9 cellular contexts compared by ENCODE assay signal in the genomic region with DNA sequence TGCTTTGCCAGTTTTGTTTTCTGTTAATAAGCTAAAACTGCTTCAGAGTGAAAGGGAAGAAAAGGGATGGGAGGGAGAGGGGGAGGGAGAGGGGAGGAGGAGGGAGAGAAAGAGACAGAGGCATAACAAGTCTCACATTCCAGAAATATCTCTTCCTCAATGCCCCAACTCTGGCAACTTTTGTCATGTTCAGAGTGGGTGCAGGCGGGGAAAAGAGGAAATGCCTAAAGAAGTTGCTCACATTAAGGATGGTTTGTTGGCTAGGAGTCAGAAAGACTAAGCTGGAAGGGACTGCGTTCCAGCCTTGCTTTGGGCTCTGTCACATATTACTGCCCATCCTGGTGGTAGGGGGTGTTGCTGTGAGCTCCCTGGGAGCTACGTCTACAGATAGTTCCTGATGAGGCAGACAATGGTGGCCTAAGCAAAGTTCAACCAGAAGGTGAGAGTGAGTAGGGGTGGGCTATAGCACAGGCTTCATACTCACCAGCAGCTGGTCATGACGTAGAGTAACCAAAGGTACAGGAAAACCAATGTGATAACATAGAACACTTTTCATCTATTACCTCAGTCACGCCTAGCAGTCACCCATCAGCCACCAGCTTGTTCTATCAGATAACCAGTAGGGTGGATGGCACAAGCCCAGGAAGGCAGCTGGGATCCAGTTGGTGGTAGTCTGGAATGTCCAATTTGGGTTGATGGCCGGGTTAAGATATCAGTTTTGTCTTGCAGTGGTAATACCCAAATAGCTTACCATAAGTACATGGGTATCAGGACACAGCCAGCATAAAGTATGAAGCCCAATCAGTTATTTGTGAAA. TPM values are rescaled to one million over a fixed set of nuclear protein-coding genes. Genes with fewer than 3 reads are reported as not detected.
DNase-seq lines count a peak whose midpoint lies in the region; ATAC-seq and TF ChIP-seq lines count a peak whose summit lies in the region.
"Had no signal": no experiment of that assay in that cellular context is flagged by ENCODE, and none has a peak within 500 bp of the region (broad histone marks: within the 10 kb centered on the region; RNA-seq: fewer than 3 reads in every experiment).

No MANE protein-coding gene starts in this region.

- H3K9me3 Mint-ChIP-seq in stimulated activated naive CD8-positive, alpha-beta T cell treated with anti-CD3 and anti-CD28 coated beads, Interleukin-15, Interleukin-2, amounts not matched to agents 100 ng/mL and 50 ng/mL, for 24 hours: no peaks in the 10 kb centered on the region
- H3K9me3 Mint-ChIP-seq in activated naive CD8-positive, alpha-beta T cell treated with anti-CD3 and anti-CD28 coated beads for 36 hours: no peaks in the 10 kb centered on the region

- peak overlapping the region; percentile 76 for H3K4me2 ChIP-seq in hepatocyte

- no peak overlapping the region for H3K4me3 ChIP-seq in hepatocyte

- H3K27me3 ChIP-seq in hepatocyte: no peaks in the 10 kb centered on the region

- H3K27me3 Mint-ChIP-seq in stimulated activated naive CD8-positive, alpha-beta T cell treated with anti-CD3 and anti-CD28 coated beads, Interleukin-15, Interleukin-2, amounts not matched to agents 100 ng/mL and 50 ng/mL, for 24 hours: no peaks in the 10 kb centered on the region
- H3K27me3 Mint-ChIP-seq in activated naive CD8-positive, alpha-beta T cell treated with anti-CD3 and anti-CD28 coated beads for 36 hours: no peaks in the 10 kb centered on the region

- no peaks in the 10 kb centered on the region for H4K20me1 ChIP-seq in hepatocyte (ENCODE audit: insufficient read depth, poor library complexity, severe bottlenecking)

- peak overlapping the region; percentile 62 for H3K4me3 Mint-ChIP-seq in stimulated activated naive CD8-positive, alpha-beta T cell treated with anti-CD3 and anti-CD28 coated beads, Interleukin-15, Interleukin-2, amounts not matched to agents 100 ng/mL and 50 ng/mL, for 24 hours
- peak overlapping the region; percentile 62 for H3K4me3 Mint-ChIP-seq in activated naive CD8-positive, alpha-beta T cell treated with anti-CD3 and anti-CD28 coated beads for 36 hours

- H3K9me2 ChIP-seq in hepatocyte (replicated peaks; ENCODE audit: insufficient read depth): no peaks in the 10 kb centered on the region

- H3K27ac ChIP-seq in hepatocyte: no peak overlapping the region
- H3K27ac ChIP-seq: HL-60 had no signal

- H3K9me3 ChIP-seq in hepatocyte (ENCODE audit: low read depth): no peaks in the 10 kb centered on the region

- WGBS in hepatocyte (ENCODE audit: low lambda C conversion rate, missing lambda C conversion rate): 69% methylated on average over 6 of the region's 6 CpGs

- no peaks in the 10 kb centered on the region for H3K36me3 ChIP-seq in hepatocyte (replicated peaks; ENCODE audit: insufficient read depth, low read depth)

- peaks cover 60% of the 10 kb centered on the region for H3K79me2 ChIP-seq in hepatocyte

- intact Hi-C loops in left colon (cut with DNase I, micrococcal nuclease): no loop called here

- peaks cover 40% of the 10 kb centered on the region for H3K4me1 Mint-ChIP-seq in stimulated activated naive CD8-positive, alpha-beta T cell treated with anti-CD3 and anti-CD28 coated beads, Interleukin-15, Interleukin-2, amounts not matched to agents 100 ng/mL and 50 ng/mL, for 24 hours (ENCODE audit: low read depth)
- peaks cover 40% of the 10 kb centered on the region for H3K4me1 Mint-ChIP-seq in activated naive CD8-positive, alpha-beta T cell treated with anti-CD3 and anti-CD28 coated beads for 36 hours

- no peak overlapping the region for H2AFZ ChIP-seq in hepatocyte

- no peak overlapping the region for H3K27ac Mint-ChIP-seq in stimulated activated naive CD8-positive, alpha-beta T cell treated with anti-CD3 and anti-CD28 coated beads, Interleukin-15, Interleukin-2, amounts not matched to agents 100 ng/mL and 50 ng/mL, for 24 hours
- H3K27ac Mint-ChIP-seq in activated naive CD8-positive, alpha-beta T cell treated with anti-CD3 and anti-CD28 coated beads for 36 hours: peak overlapping the region; percentile 6

- no peak for TF ChIP-seq CTCF in hepatocyte (IDR thresholded peaks at IDR 0.05; ENCODE audit: poor library complexity)
- no peak for TF ChIP-seq CTCF in GM20000 (IDR thresholded peaks at IDR 0.05; ENCODE audit: extremely low read depth, missing control alignments)

- peaks cover 34% of the 10 kb centered on the region for H3K4me1 ChIP-seq in hepatocyte (ENCODE audit: insufficient read depth)

- H3K36me3 Mint-ChIP-seq in stimulated activated naive CD8-positive, alpha-beta T cell treated with anti-CD3 and anti-CD28 coated beads, Interleukin-15, Interleukin-2, amounts not matched to agents 100 ng/mL and 50 ng/mL, for 24 hours (ENCODE audit: low read depth): peaks cover 21% of the 10 kb centered on the region
- peaks cover 29% of the 10 kb centered on the region for H3K36me3 Mint-ChIP-seq in activated naive CD8-positive, alpha-beta T cell treated with anti-CD3 and anti-CD28 coated beads for 36 hours

- no peak for ATAC-seq in stimulated activated naive CD8-positive, alpha-beta T cell treated with anti-CD3 and anti-CD28 coated beads, Interleukin-15, Interleukin-2, amounts not matched to agents 100 U/mL and 50 U/mL, for 24 hours
- no peak for ATAC-seq in GM21576 (IDR thresholded peaks at IDR 0.05; ENCODE audit: unreplicated experiment)
- ATAC-seq in left colon: no peak

- no peak for DNase-seq in stimulated activated naive CD8-positive, alpha-beta T cell treated with anti-CD3 and anti-CD28 coated beads, Interleukin-15, Interleukin-2, amounts not matched to agents 100 U/mL and 50 U/mL, for 24 hours
- no peak for DNase-seq in activated naive CD8-positive, alpha-beta T cell treated with anti-CD3 and anti-CD28 coated beads for 36 hours
- DNase-seq in hepatocyte (ENCODE audit: low spot score) (no peak), GF-D8 (lab: John Stamatoyannopoulos, UW) (no peak), left colon (no peak), GM20000 (ENCODE audit: low spot score) (no peak)

RNA-seq across cellular contexts. Expression of gene TSPYL4, which starts 2.1 kb away (rescaled TPM):
- 10 to 100 TPM; 15.1 to 15.2 TPM for total RNA-seq in activated naive CD8-positive, alpha-beta T cell treated with anti-CD3 and anti-CD28 coated beads for 36 hours
- total RNA-seq in hepatocyte (24.3 and 25.3 TPM in 2 replicates), left colon (1 to 10 TPM; 5.7 to 7.5 TPM)
- 11.9 and 13.0 TPM in 2 replicates for polyA plus RNA-seq in hepatocyte

RNA-seq across cellular contexts. Expression of gene TSPYL1, which starts 28.0 kb away (rescaled TPM):
- total RNA-seq in activated naive CD8-positive, alpha-beta T cell treated with anti-CD3 and anti-CD28 coated beads for 36 hours: 10 to 100 TPM; 45.4 to 46.0 TPM
- total RNA-seq in hepatocyte (76.7 and 85.0 TPM in 2 replicates), left colon (10 to 100 TPM; 70.1 to 80.1 TPM)
- polyA plus RNA-seq in hepatocyte: 24.2 and 32.1 TPM in 2 replicates
